1 cellular context compared by ENCODE assay signal in genomic region chr5:69444127-69444754, GRCh38.
TF ChIP-seq lines count a peak whose summit lies in the region.

No MANE protein-coding gene starts in this region.

TF ChIP-seq in HepG2, 621 proteins besides CTCF, POLR2A, EP300 and RAD21 (continued from another document and continues in another):
- TF ChIP-seq PAXIP1 (CRISPR knock-in tag; conservative IDR thresholded peaks at IDR 0.05) (peak; percentile 82), MXI1 (IDR thresholded peaks at IDR 0.05; ENCODE audit: borderline replicate concordance, low read depth, low read length) (peak; percentile 71; the same call in 1 of the 3 replicates), ZNF878 (CRISPR knock-in tag; IDR thresholded peaks at IDR 0.05) (no peak), RFXANK (CRISPR knock-in tag; IDR thresholded peaks at IDR 0.05) (no peak), TFE3 (CRISPR knock-in tag; IDR thresholded peaks at IDR 0.05) (peak; percentile 97), LBX2 (CRISPR knock-in tag; IDR thresholded peaks at IDR 0.05; ENCODE audit: borderline replicate concordance) (no peak), CEBPZ (IDR thresholded peaks at IDR 0.05; ENCODE audit: low read length) (no peak), ZNF12 (CRISPR knock-in tag; IDR thresholded peaks at IDR 0.05) (no peak), FOXO1 (CRISPR knock-in tag; IDR thresholded peaks at IDR 0.05) (peak; percentile 37; the same call in 1 of the 2 replicates), USF2 (IDR thresholded peaks at IDR 0.05; ENCODE audit: low read depth, low read length) (peak; percentile 25; the same call in 1 of the 2 replicates), USF2 (CRISPR knock-in tag; IDR thresholded peaks at IDR 0.05; ENCODE audit: borderline replicate concordance) (no peak), MTERF4 (CRISPR knock-in tag; IDR thresholded peaks at IDR 0.05) (no peak), MATR3 (CRISPR knock-in tag; IDR thresholded peaks at IDR 0.05) (no peak), MXD4 (CRISPR knock-in tag; IDR thresholded peaks at IDR 0.05) (no peak), MZF1 (CRISPR knock-in tag; IDR thresholded peaks at IDR 0.05; ENCODE audit: borderline replicate concordance) (no peak), SOX13 (IDR thresholded peaks at IDR 0.05) (peak; percentile 40; the same call in 1 of the 2 replicates), SOX13 (CRISPR knock-in tag; conservative IDR thresholded peaks at IDR 0.05 in 1 of 2, IDR thresholded peaks at IDR 0.05 in 1 of 2) (peak in 1 of 2 experiments; percentile 86; a peak in 2 of 4 replicates), PAWR (CRISPR knock-in tag; IDR thresholded peaks at IDR 0.05; ENCODE audit: borderline replicate concordance) (no peak), CC2D1A (CRISPR knock-in tag; IDR thresholded peaks at IDR 0.05) (no peak), ZNF30 (CRISPR knock-in tag; IDR thresholded peaks at IDR 0.05) (no peak), KAT2B (IDR thresholded peaks at IDR 0.05; ENCODE audit: borderline replicate concordance, low read depth, low read length) (no peak), CREM (IDR thresholded peaks at IDR 0.05) (peak; percentile 61; the same call in 1 of the 2 replicates), CREM (CRISPR knock-in tag; IDR thresholded peaks at IDR 0.05) (no peak), ZNF703 (CRISPR knock-in tag; IDR thresholded peaks at IDR 0.05; ENCODE audit: borderline replicate concordance) (no peak), SALL1 (CRISPR knock-in tag; IDR thresholded peaks at IDR 0.05) (peak; percentile 72; the same call in 1 of the 2 replicates), PCBP2 (optimal IDR thresholded peaks at IDR 0.05; ENCODE audit: low read depth, low read length, poor library complexity, severe bottlenecking) (no peak), ZNF619 (CRISPR knock-in tag; IDR thresholded peaks at IDR 0.05) (no peak), ZNF326 (CRISPR knock-in tag; IDR thresholded peaks at IDR 0.05; ENCODE audit: borderline replicate concordance) (no peak), ZFP36L1 (CRISPR knock-in tag; IDR thresholded peaks at IDR 0.05) (no peak), HCFC1 (IDR thresholded peaks at IDR 0.05; ENCODE audit: low read depth, low read length) (no peak), ZNF740 (CRISPR knock-in tag; IDR thresholded peaks at IDR 0.05) (no peak), ZNF501 (CRISPR knock-in tag; IDR thresholded peaks at IDR 0.05) (0 out of 2 replicates have a peak, but pooled peaks have one; percentile 40), RNF219 (CRISPR knock-in tag; IDR thresholded peaks at IDR 0.05) (no peak), TAF15 (IDR thresholded peaks at IDR 0.05; ENCODE audit: low read depth, low read length, poor library complexity, severe bottlenecking) (no peak), ZNF441 (CRISPR knock-in tag; IDR thresholded peaks at IDR 0.05; ENCODE audit: borderline replicate concordance) (no peak), ZNF83 (CRISPR knock-in tag; IDR thresholded peaks at IDR 0.05; ENCODE audit: borderline replicate concordance) (no peak), HDAC1 (CRISPR knock-in tag; IDR thresholded peaks at IDR 0.05) (peak; percentile 66), SOX5 (CRISPR knock-in tag; IDR thresholded peaks at IDR 0.05; ENCODE audit: borderline replicate concordance) (peak; percentile 93; the same call in 1 of the 2 replicates), ZNF652 (CRISPR knock-in tag; IDR thresholded peaks at IDR 0.05; ENCODE audit: borderline replicate concordance, low read depth) (no peak), STAT6 (CRISPR knock-in tag; IDR thresholded peaks at IDR 0.05; ENCODE audit: borderline replicate concordance) (no peak), IRX3 (CRISPR knock-in tag; IDR thresholded peaks at IDR 0.05; ENCODE audit: borderline replicate concordance, low read depth) (0 out of 2 replicates have a peak, but pooled peaks have one; percentile 68), HDAC2 (CRISPR knock-in tag; IDR thresholded peaks at IDR 0.05) (peak; percentile 64; the same call in 1 of the 2 replicates), CBX2 (IDR thresholded peaks at IDR 0.05; ENCODE audit: low read depth, low read length) (no peak), CBX2 (CRISPR knock-in tag; IDR thresholded peaks at IDR 0.05; ENCODE audit: low read depth) (no peak), ZNF7 (CRISPR knock-in tag; IDR thresholded peaks at IDR 0.05) (peak; percentile 99)
